In the genomic region with DNA sequence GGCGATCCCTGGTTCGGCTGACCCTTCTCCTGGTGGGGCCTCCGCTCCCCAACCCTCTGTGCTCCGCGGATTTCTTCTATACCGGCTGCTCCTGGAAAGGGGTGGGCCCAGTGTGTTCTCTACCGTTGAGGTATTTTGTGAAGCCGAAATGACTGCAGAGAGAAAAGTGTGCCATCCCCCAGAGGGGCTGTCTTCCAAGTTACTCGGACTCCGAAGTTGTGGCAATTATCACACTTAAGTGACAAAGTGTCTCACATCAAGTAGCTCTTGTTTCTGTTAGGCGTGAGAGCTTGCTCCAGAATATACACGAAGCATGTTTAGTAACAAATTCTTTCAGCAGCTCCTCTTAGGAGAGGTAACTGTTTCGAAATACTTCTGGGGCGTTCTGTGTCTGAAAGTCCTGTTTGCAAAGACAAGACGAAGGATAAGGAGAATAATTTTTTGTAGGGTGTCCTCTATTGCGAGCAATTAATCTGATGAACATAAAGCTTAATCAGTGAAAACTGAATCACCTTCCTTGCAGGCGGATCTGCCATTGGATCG, we compare ENCODE assay signal across 9 cellular contexts. TPM values are rescaled to one million over a fixed set of nuclear protein-coding genes. Genes with fewer than 3 reads are reported as not detected.
DNase-seq lines count a peak whose midpoint lies in the region; ATAC-seq and TF ChIP-seq lines count a peak whose summit lies in the region.
"Had no signal": no experiment of that assay in that cellular context is flagged by ENCODE, and none has a peak within 500 bp of the region (broad histone marks: within the 10 kb centered on the region; RNA-seq: fewer than 3 reads in every experiment).

No MANE protein-coding gene starts in this region.

- H3K9ac ChIP-seq in HUES64 (ENCODE audit: low read depth, low read length) (peak overlapping the region; percentile 99), mucosa of stomach (ENCODE audit: low read length) (peak overlapping the region; percentile 85)

- H3K27me3 Mint-ChIP-seq in central memory CD8-positive, alpha-beta T cell: no peaks in the 10 kb centered on the region

- H3K36me3 Mint-ChIP-seq in central memory CD8-positive, alpha-beta T cell (ENCODE audit: insufficient read depth): peaks cover 26% of the 10 kb centered on the region

- H3K4me1 ChIP-seq in HUES64 (ENCODE audit: insufficient read depth, low read length) (peaks cover 29% of the 10 kb centered on the region), mucosa of stomach (ENCODE audit: control insufficient read depth, insufficient read depth, low read length) (peaks cover 10% of the 10 kb centered on the region)

- H3K36me3 ChIP-seq in HUES64 (ENCODE audit: insufficient read depth, low read length): peaks cover 50% of the 10 kb centered on the region
- H3K36me3 ChIP-seq in mucosa of stomach (ENCODE audit: control insufficient read depth, insufficient read depth, low read length): no peaks in the 10 kb centered on the region

- H3K4me3 Mint-ChIP-seq in central memory CD8-positive, alpha-beta T cell: peak overlapping the region; percentile 97

- peak overlapping the region; percentile 97 for H3K27ac Mint-ChIP-seq in central memory CD8-positive, alpha-beta T cell (ENCODE audit: low read depth)

- H3K9me3 Mint-ChIP-seq in central memory CD8-positive, alpha-beta T cell: no peaks in the 10 kb centered on the region

- WGBS in HUES64: 12% methylated on average over 18 of the region's 18 CpGs

- H3K4me3 ChIP-seq in AG04449 (ENCODE audit: low read depth, low read length) (peak overlapping the region; percentile 97), HUES64 (ENCODE audit: low read length) (peak overlapping the region; percentile 99), mucosa of stomach (ENCODE audit: low read length) (peak overlapping the region; percentile 96)

- H3K9me3 ChIP-seq in HUES64 (ENCODE audit: insufficient read depth, low read depth, low read length) (no peaks in the 10 kb centered on the region), mucosa of stomach (ENCODE audit: control insufficient read depth, low read length) (no peaks in the 10 kb centered on the region)

- POLR2A ChIA-PET in AG04449 (lab: Yijun Ruan, JAX): interaction anchor here (0.6 to 1.5 kb wide), 7 partner anchors 9 to 175 kb away, joined by 3 to 8 read pairs (median 4); no protein-coding TSS in a partner anchor

- H3K27ac ChIP-seq in HUES64 (ENCODE audit: low read depth, low read length): peak overlapping the region; percentile 99

- CTCF ChIA-PET in AG04449 (lab: Yijun Ruan, JAX): interaction anchor here (0.6 to 2.7 kb wide), 6 partner anchors 10 to 97 kb away, joined by 3 to 14 read pairs (median 6); no protein-coding TSS in a partner anchor

- H3K27me3 ChIP-seq in HUES64 (ENCODE audit: insufficient read depth, low read length) (no peaks in the 10 kb centered on the region), mucosa of stomach (ENCODE audit: control insufficient read depth, insufficient read depth, low read length) (no peaks in the 10 kb centered on the region)

- ATAC-seq in central memory CD8-positive, alpha-beta T cell (replicated peaks; ENCODE audit: extremely low read depth, poor library complexity, severe bottlenecking): no peak
- no peak for ATAC-seq in GM21367 (IDR thresholded peaks at IDR 0.05; ENCODE audit: unreplicated experiment)

- DNase-seq in AG04449 (ENCODE audit: low read depth, low spot score) (no peak), mucosa of gallbladder (ENCODE audit: low spot score) (no peak), activated gamma-delta T cell treated with Interleukin-2 at 50 U/mL for 16 hours (no peak)
- DNase-seq in central memory CD8-positive, alpha-beta T cell (ENCODE audit: low spot score in 2 of 2): no peak
- no peak for DNase-seq in activated CD4-positive, alpha-beta T cell treated with anti-CD3 and anti-CD28 coated beads for 4 hours

- no peak for TF ChIP-seq CTCF in AG04449 (IDR thresholded peaks at IDR 0.05; ENCODE audit: insufficient read depth, low read length, missing control alignments)

- H3K4me1 Mint-ChIP-seq in central memory CD8-positive, alpha-beta T cell: peaks cover 31% of the 10 kb centered on the region

RNA-seq across cellular contexts. Expression of a gene that starts 0.4 kb away (rescaled TPM):
- polyA plus RNA-seq in HUES64 (2013, experiment 1 of 2): 15.8 TPM
- 16.1 TPM for polyA plus RNA-seq in HUES64 (2013, experiment 2 of 2)
- 25.7 TPM for total RNA-seq in mucosa of gallbladder

RNA-seq across cellular contexts. Expression of a gene that starts 0.9 kb away (rescaled TPM):
- polyA plus RNA-seq in HUES64 (2013, experiment 1 of 2): 202 TPM
- 236 TPM for polyA plus RNA-seq in HUES64 (2013, experiment 2 of 2)
- total RNA-seq in mucosa of gallbladder: 294 TPM

RNA-seq across cellular contexts. Expression of a gene that starts 4.5 kb away (rescaled TPM):
- not detected for polyA plus RNA-seq in HUES64 (2013, experiment 1 of 2)
- not detected for polyA plus RNA-seq in HUES64 (2013, experiment 2 of 2)
- not detected for total RNA-seq in mucosa of gallbladder
- total RNA-seq: lung microvascular endothelial cell had no signal

RNA-seq across cellular contexts. Expression of a gene that starts 38.2 kb away (rescaled TPM):
- 29.0 TPM for polyA plus RNA-seq in HUES64 (2013, experiment 1 of 2)
- 23.7 TPM for polyA plus RNA-seq in HUES64 (2013, experiment 2 of 2)
- total RNA-seq in mucosa of gallbladder: 12.5 TPM
